In the genomic region with DNA sequence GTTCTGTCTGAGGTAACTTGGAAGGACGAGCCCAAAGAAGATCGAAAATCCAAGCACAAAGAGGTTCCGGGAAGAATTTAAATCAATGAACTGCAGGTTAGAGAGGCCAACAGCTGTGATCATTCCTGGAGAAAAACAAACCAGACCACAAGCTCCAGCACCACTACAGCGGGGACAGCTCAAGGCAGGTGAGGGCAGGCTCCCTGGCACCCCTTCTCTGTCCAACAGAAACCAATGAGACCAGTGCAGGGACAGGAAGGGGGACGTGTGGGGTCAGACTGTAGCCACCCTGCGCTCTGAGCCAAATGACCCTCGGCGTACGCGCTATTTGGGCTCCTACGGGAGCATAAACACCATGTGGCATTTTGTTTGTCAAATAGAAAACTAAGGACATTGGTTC, we compare ENCODE assay signal across 24 cellular contexts.
"Had no signal": no experiment of that assay in that cellular context is flagged by ENCODE, and none has a peak within 500 bp of the region (broad histone marks: within the 10 kb centered on the region; RNA-seq: fewer than 3 reads in every experiment).

No MANE protein-coding gene starts in this region.

- ATAC-seq: heart right ventricle; left colon; lower lobe of right lung; naive thymus-derived CD8-positive, alpha-beta T cell; sciatic nerve; stimulated activated effector memory CD8-positive, alpha-beta T cell treated with anti-CD3 and anti-CD28 coated beads, Interleukin-12 subunit alpha, Interleukin-12 subunit beta, amount 100 ng/mL, for 72 hours; stimulated activated naive CD8-positive, alpha-beta T cell treated with anti-CD3 and anti-CD28 coated beads, Interleukin-15, Interleukin-2, amounts not matched to agents 100 U/mL and 50 U/mL, for 24 hours had no signal

- H3K27ac Mint-ChIP-seq: progenitor cell of endocrine pancreas, type B pancreatic cell had no signal

- H3K9me3 ChIP-seq: esophagus muscularis mucosa, heart right ventricle, left ventricle myocardium inferior, lower lobe of right lung, testis, tibial artery had no signal

- H3K4me2 ChIP-seq: smooth muscle cell had no signal

- H3K4me1 Mint-ChIP-seq: stimulated activated effector memory CD8-positive, alpha-beta T cell treated with anti-CD3 and anti-CD28 coated beads, Interleukin-12 subunit alpha, Interleukin-12 subunit beta, amount 100 ng/mL, for 72 hours had no signal

- H3K9me3 Mint-ChIP-seq: naive thymus-derived CD8-positive, alpha-beta T cell; stimulated activated effector memory CD8-positive, alpha-beta T cell treated with anti-CD3 and anti-CD28 coated beads, Interleukin-12 subunit alpha, Interleukin-12 subunit beta, amount 100 ng/mL, for 72 hours; type B pancreatic cell had no signal

- H3K27me3 ChIP-seq: dorsolateral prefrontal cortex, esophagus muscularis mucosa, heart right ventricle, testis, tibial artery had no signal

- H3K27ac ChIP-seq: esophagus muscularis mucosa, heart right ventricle, left ventricle myocardium inferior, lower lobe of right lung, parathyroid adenoma, testis, tibial artery had no signal

- H3K4me3 ChIP-seq: dorsolateral prefrontal cortex, esophagus muscularis mucosa, heart right ventricle, left ventricle myocardium inferior, lower lobe of right lung, smooth muscle cell, testis, tibial artery had no signal

- H3K9ac ChIP-seq: parathyroid adenoma had no signal

- H3K27me3 Mint-ChIP-seq: naive thymus-derived CD8-positive, alpha-beta T cell; type B pancreatic cell had no signal

- H3K4me1 ChIP-seq: lower lobe of right lung, parathyroid adenoma, testis, tibial artery had no signal

- H3K4me3 Mint-ChIP-seq: naive thymus-derived CD8-positive, alpha-beta T cell; stimulated activated effector memory CD8-positive, alpha-beta T cell treated with anti-CD3 and anti-CD28 coated beads, Interleukin-12 subunit alpha, Interleukin-12 subunit beta, amount 100 ng/mL, for 72 hours; type B pancreatic cell had no signal

- H2AFZ ChIP-seq: parathyroid adenoma had no signal

- DNase-seq: dorsolateral prefrontal cortex; effector CD4-positive, alpha-beta T cell; foreskin melanocyte; glutamatergic neuron; heart right ventricle; hippocampal formation; left colon; left ventricle myocardium inferior; lower lobe of right lung; naive thymus-derived CD8-positive, alpha-beta T cell; occipital lobe; stimulated activated CD4-positive, alpha-beta T cell treated with anti-CD3 and anti-CD28 coated beads, Interleukin-2, amount 100 ng/mL, for 24 hours; stimulated activated CD4-positive, alpha-beta T cell treated with anti-CD3 and anti-CD28 coated beads, Interleukin-4, amount 100 ng/mL, for 24 hours; stimulated activated naive CD8-positive, alpha-beta T cell treated with anti-CD3 and anti-CD28 coated beads, Interleukin-15, Interleukin-2, amounts not matched to agents 100 U/mL and 50 U/mL, for 24 hours; substantia nigra; testis; tibial artery had no signal
